19 cellular contexts compared by ENCODE assay signal in genomic region chr2:10397878-10398277, GRCh38. TPM values are rescaled to one million over a fixed set of nuclear protein-coding genes. Genes with fewer than 3 reads are reported as not detected.
DNase-seq lines count a peak whose midpoint lies in the region; ATAC-seq and TF ChIP-seq lines count a peak whose summit lies in the region.
"Had no signal": no experiment of that assay in that cellular context is flagged by ENCODE, and none has a peak within 500 bp of the region (broad histone marks: within the 10 kb centered on the region; RNA-seq: fewer than 3 reads in every experiment).

No MANE protein-coding gene starts in this region.

- no peak overlapping the region for H3K4me3 ChIP-seq in CD4-positive, alpha-beta memory T cell (ENCODE audit: low read length in 2 of 2)
- H3K4me3 ChIP-seq in gastrocnemius medialis (no peak overlapping the region), ovary (no peak overlapping the region), lower leg skin (ENCODE audit: low read depth, poor library complexity, severe bottlenecking) (no peak overlapping the region)

- WGBS in ovary, 3 donors = 65 to 72% (median 71%) methylated on average over 4 of the region's 4 CpGs
- WGBS in lower leg skin, 2 donors = 67 to 72% methylated on average over 4 of the region's 4 CpGs

- TF ChIP-seq POLR2A in gastrocnemius medialis (IDR thresholded peaks at IDR 0.05) (no peak), ovary (IDR thresholded peaks at IDR 0.05) (no peak), lower leg skin (IDR thresholded peaks at IDR 0.05) (no peak)

- no peak for DNase-seq in activated CD4-positive, alpha-beta T cell treated with anti-CD3 and anti-CD28 coated beads for 36 hours
- no peak for DNase-seq in activated CD4-positive, alpha-beta T cell treated with anti-CD3 and anti-CD28 coated beads for 4 hours
- DNase-seq in CD4-positive, alpha-beta memory T cell = no peak
- DNase-seq in foreskin melanocyte = peak; percentile 19
- DNase-seq in gastrocnemius medialis = no peak
- DNase-seq in ovary = no peak
- DNase-seq in lower leg skin (ENCODE audit: low spot score in 2 of 2) = no peak
- DNase-seq in NCI-H748 (lab: John Stamatoyannopoulos, UW; ENCODE audit: unreplicated experiment) = no peak
- DNase-seq: 8988T; activated CD4-positive, alpha-beta T cell treated with anti-CD3 and anti-CD28 coated beads, Interleukin-2, amount 10 ng/mL, durations not matched to agents 24 days and 14 days; activated CD8-positive, alpha-beta memory T cell treated with anti-CD3 and anti-CD28 coated beads, Interleukin-2, amount 50 U/mL, for 48 hours; activated gamma-delta T cell; BE2C; caudate nucleus; NCI-H146; NCI-H2171; NCI-H774; SHP77 treated with DMSO at 0.1 percent for 48 hours; stimulated activated CD4-positive, alpha-beta T cell treated with anti-CD3 and anti-CD28 coated beads, Interleukin-4, amount 100 ng/mL, for 1 hour had no signal

- H3K36me3 ChIP-seq in CD4-positive, alpha-beta memory T cell (ENCODE audit: insufficient read depth, low read length) = peaks cover 11% of the 10 kb centered on the region
- H3K36me3 ChIP-seq in gastrocnemius medialis (no peaks in the 10 kb centered on the region), ovary (no peaks in the 10 kb centered on the region)

- H3K27ac ChIP-seq in CD4-positive, alpha-beta memory T cell (ENCODE audit: low read depth, low read length) = no peak overlapping the region
- peak overlapping the region in 3 of 4 donors; percentile 1 to 29 (median 18) for H3K27ac ChIP-seq in gastrocnemius medialis
- H3K27ac ChIP-seq in ovary = no peak overlapping the region

- ATAC-seq in activated CD4-positive, alpha-beta T cell treated with anti-CD3 and anti-CD28 coated beads for 36 hours = no peak
- ATAC-seq in gastrocnemius medialis = no peak

- no peaks in the 10 kb centered on the region for H3K9me3 ChIP-seq in CD4-positive, alpha-beta memory T cell (ENCODE audit: control insufficient read depth in 1 of 2, low read length in 2 of 2)
- H3K9me3 ChIP-seq in gastrocnemius medialis = no peaks in the 10 kb centered on the region
- H3K9me3 ChIP-seq in ovary = no peaks in the 10 kb centered on the region
- H3K9me3 ChIP-seq: BE2C had no signal

- POLR2A ChIA-PET in activated CD4-positive, alpha-beta T cell treated with anti-CD3 and anti-CD28 coated beads for 36 hours (lab: Charles Lee) = no interaction called here
- POLR2A ChIA-PET in CD4-positive, alpha-beta memory T cell (lab: Charles Lee; ENCODE audit: partially characterized antibody) = interaction anchor here (2.2 kb wide), 1 partner anchor 96 kb away, joined by 5 read pairs; no protein-coding TSS in a partner anchor

- no peaks in the 10 kb centered on the region for H3K27me3 ChIP-seq in CD4-positive, alpha-beta memory T cell (ENCODE audit: insufficient read depth, low read length)
- H3K27me3 ChIP-seq in gastrocnemius medialis = no peaks in the 10 kb centered on the region
- no peaks in the 10 kb centered on the region for H3K27me3 ChIP-seq in ovary
- H3K27me3 ChIP-seq: BE2C had no signal

- H3K36me3 Mint-ChIP-seq in activated CD4-positive, alpha-beta T cell treated with anti-CD3 and anti-CD28 coated beads for 36 hours (ENCODE audit: low read depth) = peaks cover 38% of the 10 kb centered on the region
- peaks cover 19 to 29% of the 10 kb centered on the region in 2 donors for H3K36me3 Mint-ChIP-seq in CD4-positive, alpha-beta memory T cell

- in situ Hi-C loops in gastrocnemius medialis (cut with MboI; ENCODE audit: low sequenced_read_pairs in 4 of 4) = no loop called here

- H3K27me3 Mint-ChIP-seq in activated CD4-positive, alpha-beta T cell treated with anti-CD3 and anti-CD28 coated beads for 36 hours = no peaks in the 10 kb centered on the region
- no peaks in the 10 kb centered on the region for H3K27me3 Mint-ChIP-seq in CD4-positive, alpha-beta memory T cell
- H3K27me3 Mint-ChIP-seq: activated CD4-positive, alpha-beta T cell treated with anti-CD3 and anti-CD28 coated beads, Interleukin-2, amount 10 ng/mL, durations not matched to agents 24 days and 14 days had no signal

- peak overlapping the region; percentile 62 for H3K27ac Mint-ChIP-seq in activated CD4-positive, alpha-beta T cell treated with anti-CD3 and anti-CD28 coated beads for 36 hours
- H3K27ac Mint-ChIP-seq in CD4-positive, alpha-beta memory T cell = peak overlapping the region; percentile 21 to 78 (median 64)
- H3K27ac Mint-ChIP-seq: activated CD4-positive, alpha-beta T cell treated with anti-CD3 and anti-CD28 coated beads, Interleukin-2, amount 10 ng/mL, durations not matched to agents 24 days and 14 days had no signal

- no peak overlapping the region for H3K4me3 Mint-ChIP-seq in activated CD4-positive, alpha-beta T cell treated with anti-CD3 and anti-CD28 coated beads for 36 hours
- H3K4me3 Mint-ChIP-seq in CD4-positive, alpha-beta memory T cell = no peak overlapping the region
- H3K4me3 Mint-ChIP-seq: activated CD4-positive, alpha-beta T cell treated with anti-CD3 and anti-CD28 coated beads, Interleukin-2, amount 10 ng/mL, durations not matched to agents 24 days and 14 days had no signal

- no peaks in the 10 kb centered on the region for H3K9me3 Mint-ChIP-seq in activated CD4-positive, alpha-beta T cell treated with anti-CD3 and anti-CD28 coated beads for 36 hours (ENCODE audit: low read depth)
- H3K9me3 Mint-ChIP-seq in CD4-positive, alpha-beta memory T cell = peaks cover 0 to 4% (median 0%) of the 10 kb centered on the region in 8 donors
- H3K9me3 Mint-ChIP-seq: activated CD4-positive, alpha-beta T cell treated with anti-CD3 and anti-CD28 coated beads, Interleukin-2, amount 10 ng/mL, durations not matched to agents 24 days and 14 days had no signal

- H3K4me1 Mint-ChIP-seq in activated CD4-positive, alpha-beta T cell treated with anti-CD3 and anti-CD28 coated beads for 36 hours = peaks cover 51% of the 10 kb centered on the region
- peaks cover 23 to 56% (median 35%) of the 10 kb centered on the region in 4 donors for H3K4me1 Mint-ChIP-seq in CD4-positive, alpha-beta memory T cell

- TF ChIP-seq CTCF in gastrocnemius medialis (IDR thresholded peaks at IDR 0.05 in 4 of 5, conservative IDR thresholded peaks at IDR 0.05 in 1 of 5) = no peak
- TF ChIP-seq CTCF in ovary (IDR thresholded peaks at IDR 0.05) = no peak
- no peak for TF ChIP-seq CTCF in lower leg skin (IDR thresholded peaks at IDR 0.05)

- intact Hi-C loops in activated CD4-positive, alpha-beta T cell treated with anti-CD3 and anti-CD28 coated beads for 36 hours (cut with DNase I, micrococcal nuclease) = no loop called here
- intact Hi-C loops in CD4-positive, alpha-beta memory T cell (cut with micrococcal nuclease) = no loop called here
- intact Hi-C loops in gastrocnemius medialis (cut with DNase I; ENCODE audit: low total_unique reads) (no loop called here), ovary (cut with DNase I) (no loop called here), lower leg skin (cut with DNase I; ENCODE audit: low total_unique reads) (no loop called here)

- CTCF ChIA-PET in activated CD4-positive, alpha-beta T cell treated with anti-CD3 and anti-CD28 coated beads for 36 hours (lab: Charles Lee) = interaction anchor here (0.7 kb wide), 1 partner anchor 325 kb away, joined by 3 read pairs; no protein-coding TSS in a partner anchor
- CTCF ChIA-PET in CD4-positive, alpha-beta memory T cell (lab: Charles Lee; ENCODE audit: partially characterized antibody) = interaction anchor here (5.2 kb wide), 1 partner anchor 11 kb away, joined by 28 read pairs; no protein-coding TSS in a partner anchor

- TF ChIP-seq EP300 in ovary (IDR thresholded peaks at IDR 0.05) = no peak

- H3K4me1 ChIP-seq in CD4-positive, alpha-beta memory T cell (ENCODE audit: insufficient read depth, low read length) = peaks cover 28% of the 10 kb centered on the region
- H3K4me1 ChIP-seq in gastrocnemius medialis (peaks cover 0 to 16% of the 10 kb centered on the region in 2 donors), ovary (ENCODE audit: insufficient read depth) (no peaks in the 10 kb centered on the region)

RNA-seq across cellular contexts. Expression of gene ODC1, which starts 50.2 kb away (rescaled TPM):
- total RNA-seq in activated CD4-positive, alpha-beta T cell treated with anti-CD3 and anti-CD28 coated beads for 36 hours = 100 to 1,000 TPM; 158 to 170 TPM
- 10 to 100 TPM; 32.5 to 35.4 TPM for total RNA-seq in CD4-positive, alpha-beta memory T cell
- 10 to 100 TPM; 54.3 to 63.5 TPM for polyA plus RNA-seq in CD4-positive, alpha-beta memory T cell
- total RNA-seq in gastrocnemius medialis (100 to 1,000 TPM; 134 to 339 (median 255) TPM), ovary (100 to 1,000 TPM in 1 of 7 donors, 10 to 100 TPM in 6; 43.2 to 160 (median 55.7) TPM), lower leg skin (10 to 100 TPM; 11.5 to 19.7 (median 17.8) TPM)
- 100 to 1,000 TPM in 1 of 2 donors, 10 to 100 TPM in 1; 29.1 to 101 TPM for polyA plus RNA-seq in ovary

Comparison
In these comparisons a context has a peak if more than half of its experiments do, and no peak if none do; other contexts are left out.
1. H3K27ac ChIP-seq: peak in gastrocnemius medialis (3 of 4); none in CD4-positive, alpha-beta memory T cell (single experiment) and ovary (0 of 2).